Comparison of ENCODE assay signal across 12 cellular contexts in genomic region chr10:6165221-6165725, GRCh38. TPM values are rescaled to one million over a fixed set of nuclear protein-coding genes. Genes with fewer than 3 reads are reported as not detected.
DNase-seq lines count a peak whose midpoint lies in the region; ATAC-seq, FAIRE-seq and TF ChIP-seq lines count a peak whose summit lies in the region.
"Had no signal": no experiment of that assay in that cellular context is flagged by ENCODE, and none has a peak within 500 bp of the region (broad histone marks: within the 10 kb centered on the region; RNA-seq: fewer than 3 reads in every experiment).

No MANE protein-coding gene starts in this region.

- H4K91ac ChIP-seq in trophoblast cell (ENCODE audit: low read depth, low read length): no peak overlapping the region

- H2AFZ ChIP-seq in DND-41 (ENCODE audit: low read depth, low read length) (no peak overlapping the region), trophoblast cell (ENCODE audit: insufficient read depth, low read length, poor library complexity) (no peak overlapping the region)

- no peak overlapping the region; the same call in 1 of the 2 replicates for H3K9ac ChIP-seq in DND-41 (ENCODE audit: low read depth, low read length)
- H3K9ac ChIP-seq in trophoblast cell (ENCODE audit: low read length): no peak overlapping the region

- H3K27ac ChIP-seq in DND-41 (ENCODE audit: low read length) (no peak overlapping the region), trophoblast cell (ENCODE audit: low read depth, low read length) (peak overlapping the region; percentile 36)
- H3K27ac ChIP-seq: brain microvascular endothelial cell had no signal

- H3K79me2 ChIP-seq in DND-41 (ENCODE audit: insufficient read depth, low read length) (peaks cover 70% of the 10 kb centered on the region), trophoblast cell (ENCODE audit: control insufficient read depth, insufficient read depth, low read length, poor library complexity) (peaks cover 5% of the 10 kb centered on the region)

- H2BK12ac ChIP-seq in trophoblast cell (ENCODE audit: low read length): no peak overlapping the region

- FAIRE-seq in bronchial epithelial cell (lab: Jason Lieb, UNC): no peak

- H3K79me1 ChIP-seq in trophoblast cell (ENCODE audit: low read length): peaks cover 9% of the 10 kb centered on the region

- CTCF ChIA-PET in HEK293T (lab: Yijun Ruan, JAX): interaction anchor here (1.0 kb wide), 1 partner anchor 38 kb away, joined by 3 read pairs; the partner anchor contains the start of gene PFKFB3

- no peak overlapping the region for H2BK5ac ChIP-seq in trophoblast cell (ENCODE audit: low read depth, low read length, poor library complexity)

- H3K36me3 ChIP-seq in DND-41 (ENCODE audit: insufficient read depth, low read length) (peaks cover 26% of the 10 kb centered on the region), bronchial epithelial cell (ENCODE audit: control insufficient read depth, insufficient read depth, low read length) (peaks cover 6% of the 10 kb centered on the region), trophoblast cell (ENCODE audit: control insufficient read depth in 1 of 2, insufficient read depth in 2 of 2, low read length in 2 of 2) (no peaks in the 10 kb centered on the region)
- H3K36me3 ChIP-seq: brain microvascular endothelial cell had no signal

- DNase-seq in DND-41 (no peak), NCI-H2171 (lab: John Stamatoyannopoulos, UW) (peak; percentile 48), bronchial epithelial cell (ENCODE audit: low read depth) (peak; percentile 29), trophoblast cell (peak; percentile 71), NCI-H226 (no peak), HEK293T (ENCODE audit: extremely low spot score) (no peak)
- DNase-seq: HCEC 1CT, NCI-H1436 treated with DMSO at 0.1 percent for 48 hours had no signal

- no peak overlapping the region for H2BK120ac ChIP-seq in trophoblast cell (ENCODE audit: insufficient read depth, low read length, poor library complexity)

- POLR2A ChIA-PET in HEK293T (lab: Yijun Ruan, JAX): no interaction called here

- no peak overlapping the region for H4K12ac ChIP-seq in trophoblast cell (ENCODE audit: low read depth, low read length)

- H3K27me3 ChIP-seq in DND-41 (ENCODE audit: insufficient read depth, low read length, poor library complexity): no peaks in the 10 kb centered on the region
- H3K27me3 ChIP-seq in bronchial epithelial cell (ENCODE audit: control insufficient read depth, insufficient read depth, low read length): no peaks in the 10 kb centered on the region
- H3K27me3 ChIP-seq in trophoblast cell (ENCODE audit: insufficient read depth, low read length): no peaks in the 10 kb centered on the region
- H3K27me3 ChIP-seq: brain microvascular endothelial cell had no signal

- H3K18ac ChIP-seq in trophoblast cell (ENCODE audit: low read length): no peak overlapping the region

- H4K20me1 ChIP-seq in DND-41 (ENCODE audit: insufficient read depth, low read length): peaks cover 44% of the 10 kb centered on the region

- ATAC-seq in DND-41 (ENCODE audit: insufficient read depth, low read depth) (no peak), GM18907 (IDR thresholded peaks at IDR 0.05; ENCODE audit: unreplicated experiment) (no peak), GM21360 (IDR thresholded peaks at IDR 0.05; ENCODE audit: unreplicated experiment) (no peak)
- ATAC-seq: activated CD4-positive, CD25-positive, alpha-beta regulatory T cell treated with anti-CD3 and anti-CD28 coated beads, Interleukin-2, amount 50 U/mL, for 24 hours had no signal

- TF ChIP-seq CTCF in DND-41 (IDR thresholded peaks at IDR 0.05; ENCODE audit: borderline replicate concordance, extremely low read depth, low read length, poor library complexity, severe bottlenecking) (no peak), bronchial epithelial cell (IDR thresholded peaks at IDR 0.05; ENCODE audit: insufficient read depth, low read length, severe bottlenecking) (no peak)

- peak overlapping the region; percentile 85 for H3K4me2 ChIP-seq in DND-41 (ENCODE audit: insufficient read depth, low read length)
- H3K4me2 ChIP-seq in trophoblast cell (ENCODE audit: low read length): no peak overlapping the region

- H3K4me1 ChIP-seq in DND-41 (ENCODE audit: insufficient read depth, low read length): peaks cover 69% of the 10 kb centered on the region
- peaks cover 13 to 25% of the 10 kb centered on the region in 2 experiments for H3K4me1 ChIP-seq in trophoblast cell (ENCODE audit: control insufficient read depth in 1 of 2, insufficient read depth in 2 of 2, low read length in 2 of 2)

- H3K14ac ChIP-seq in trophoblast cell (ENCODE audit: low read length): no peak overlapping the region

- no CpG with 5 or more reads among the region's 6 CpGs for WGBS in trophoblast cell (ENCODE audit: extremely low coverage, insufficient coverage, insufficient read length)

- no peak overlapping the region for H4K8ac ChIP-seq in trophoblast cell (ENCODE audit: low read depth, low read length)

- H3K4ac ChIP-seq in trophoblast cell (ENCODE audit: low read depth, low read length): no peak overlapping the region

- H3K4me3 ChIP-seq in DND-41 (ENCODE audit: low read depth in 1 of 2, low read length in 2 of 2): peak overlapping the region in 1 of 2 experiments; percentile 74; a peak in 1 of 4 replicates
- H3K4me3 ChIP-seq in bronchial epithelial cell (ENCODE audit: low read depth, low read length): no peak overlapping the region
- no peak overlapping the region for H3K4me3 ChIP-seq in trophoblast cell (ENCODE audit: low read depth, low read length)

- H3K9me3 ChIP-seq in DND-41 (ENCODE audit: insufficient read depth, low read length, severe bottlenecking) (no peaks in the 10 kb centered on the region), trophoblast cell (ENCODE audit: insufficient read depth, low read depth, low read length) (peaks cover 2% of the 10 kb centered on the region)

- no peak overlapping the region for H2AK5ac ChIP-seq in trophoblast cell (ENCODE audit: low read length)

- H3K23ac ChIP-seq in trophoblast cell (ENCODE audit: low read length): no peak overlapping the region

TF ChIP-seq in HEK293T, 16 proteins besides CTCF, POLR2A, EP300 and RAD21:
- TF ChIP-seq HDGF (IDR thresholded peaks at IDR 0.05; ENCODE audit: borderline replicate concordance) (no peak), FOXM1 (IDR thresholded peaks at IDR 0.05; ENCODE audit: borderline replicate concordance) (no peak), NFRKB (IDR thresholded peaks at IDR 0.05) (no peak), CTBP1 (IDR thresholded peaks at IDR 0.05; ENCODE audit: borderline replicate concordance) (no peak), PKNOX1 (IDR thresholded peaks at IDR 0.05) (no peak), ARNT (IDR thresholded peaks at IDR 0.05) (no peak), ELF4 (IDR thresholded peaks at IDR 0.05) (no peak), TARDBP (IDR thresholded peaks at IDR 0.05) (no peak), FOXA1 (IDR thresholded peaks at IDR 0.05) (no peak), L3MBTL2 (conservative IDR thresholded peaks at IDR 0.05) (no peak)

RNA-seq across cellular contexts. Expression of gene PFKFB3, which starts 37.5 kb away (rescaled TPM):
- 18.7 and 37.0 TPM in 2 replicates for total RNA-seq in bronchial epithelial cell
- 45.0 and 46.4 TPM in 2 replicates for polyA plus RNA-seq in trophoblast cell (2013)

Comparison
In these comparisons a context has a peak if more than half of its experiments do, and no peak if none do; other contexts are left out.
1. DNase-seq: peak in NCI-H2171 (single experiment), bronchial epithelial cell (single experiment) and trophoblast cell (2 of 2); none in DND-41 (single experiment), NCI-H226 (single experiment) and HEK293T (single experiment).